Comparison of ENCODE assay signal across 8 cellular contexts in the genomic region with DNA sequence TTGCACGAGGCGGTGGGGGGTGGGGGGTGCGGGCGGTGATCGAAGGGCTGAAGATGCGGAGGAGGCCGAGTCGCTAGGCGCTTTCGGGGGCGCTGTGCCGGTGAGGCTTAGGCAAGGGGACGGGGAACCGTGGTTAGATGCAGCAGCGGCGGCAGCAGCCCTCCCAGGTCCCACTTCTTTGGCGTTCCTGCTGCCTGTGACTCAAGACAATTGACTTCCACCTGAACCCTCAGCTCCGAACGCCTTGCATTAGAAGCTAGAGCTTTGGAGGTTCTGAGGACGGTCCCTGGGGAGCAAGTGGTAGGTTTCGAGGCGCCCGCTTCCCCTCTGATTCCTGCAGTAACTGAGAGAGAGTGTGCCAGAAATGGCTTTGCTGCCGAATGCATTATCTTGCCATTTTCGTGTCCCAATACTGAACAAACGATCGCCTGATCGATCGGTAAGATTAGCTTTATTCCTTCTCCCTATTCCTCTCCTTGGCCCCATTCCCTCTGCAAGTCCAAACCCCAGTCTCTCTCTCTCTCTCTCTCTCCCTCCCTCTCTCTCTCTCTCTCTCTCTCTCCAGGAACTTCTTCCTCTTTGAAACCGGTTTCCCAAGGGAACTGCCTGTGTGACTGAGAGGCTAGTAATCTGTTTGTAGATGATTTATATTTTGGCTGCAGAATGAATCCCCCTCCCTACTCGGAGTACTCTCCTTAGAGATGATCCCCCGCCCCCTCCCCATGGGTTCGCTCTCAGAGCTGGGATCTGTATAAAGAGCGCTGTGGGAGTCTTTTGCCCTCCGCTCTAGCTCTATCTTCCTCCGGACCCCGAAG. TPM values are rescaled to one million over a fixed set of nuclear protein-coding genes. Genes with fewer than 3 reads are reported as not detected.
A peak's percentile ranks its signal among the peaks of the same experiment; 100 is the strongest.
DNase-seq lines count a peak whose midpoint lies in the region; ATAC-seq and TF ChIP-seq lines count a peak whose summit lies in the region.

No MANE protein-coding gene starts in this region.

- no peaks in the 10 kb centered on the region for H3K79me1 ChIP-seq in mesendoderm (ENCODE audit: low read length)

- H3K23ac ChIP-seq in mesendoderm (ENCODE audit: low read length) = no peak overlapping the region

- ATAC-seq in GM21619 (IDR thresholded peaks at IDR 0.05; ENCODE audit: unreplicated experiment) = no peak
- no peak for ATAC-seq in stimulated activated effector memory CD8-positive, alpha-beta T cell treated with anti-CD3 and anti-CD28 coated beads, Interleukin-12 subunit alpha, Interleukin-12 subunit beta, amount 100 ng/mL, for 72 hours

- no peak overlapping the region for H2AK5ac ChIP-seq in mesendoderm (ENCODE audit: low read length)

- DNase-seq in H4 (ENCODE audit: low spot score) = peak; percentile 8
- peak; percentile 12 for DNase-seq in NCI-H510A (lab: John Stamatoyannopoulos, UW)
- peak in 7 of 10 donors; percentile 40 to 69 (median 50) for DNase-seq in dorsolateral prefrontal cortex
- peak; percentile 77 for DNase-seq in mesendoderm
- no peak for DNase-seq in WERI-Rb-1
- no peak for DNase-seq in stimulated activated effector memory CD8-positive, alpha-beta T cell treated with anti-CD3 and anti-CD28 coated beads, Interleukin-12 subunit alpha, Interleukin-12 subunit beta, amount 100 ng/mL, for 72 hours (ENCODE audit: low spot score in 2 of 2)

- no peaks in the 10 kb centered on the region for H3K79me2 ChIP-seq in ACC112 (ENCODE audit: control insufficient read depth, insufficient read depth, low read length, unreplicated experiment)
- no peaks in the 10 kb centered on the region for H3K79me2 ChIP-seq in mesendoderm (ENCODE audit: control insufficient read depth, insufficient read depth, low read length)

- H2BK120ac ChIP-seq in mesendoderm (ENCODE audit: low read depth, low read length) = no peak overlapping the region

- H2AFZ ChIP-seq in ACC112 (ENCODE audit: low read length, unreplicated experiment) = no peak overlapping the region

- H3K4me1 ChIP-seq in ACC112 (ENCODE audit: control insufficient read depth, insufficient read depth, low read length, unreplicated experiment) (no peaks in the 10 kb centered on the region), mesendoderm (ENCODE audit: control insufficient read depth, low read depth, low read length) (peaks cover 5% of the 10 kb centered on the region)

- peaks cover 7% of the 10 kb centered on the region for H3K4me1 Mint-ChIP-seq in stimulated activated effector memory CD8-positive, alpha-beta T cell treated with anti-CD3 and anti-CD28 coated beads, Interleukin-12 subunit alpha, Interleukin-12 subunit beta, amount 100 ng/mL, for 72 hours

- H3K9me3 ChIP-seq in WERI-Rb-1 (ENCODE audit: severe bottlenecking) = no peaks in the 10 kb centered on the region

- H4K5ac ChIP-seq in mesendoderm (ENCODE audit: low read length) = no peak overlapping the region

- intact Hi-C loops in dorsolateral prefrontal cortex (cut with DNase I) = no loop called here

- H4K8ac ChIP-seq in mesendoderm (ENCODE audit: low read depth, low read length) = no peak overlapping the region

- H3K4me3 ChIP-seq in ACC112 (ENCODE audit: low read depth, low read length) = peak overlapping the region; percentile 22
- H3K4me3 ChIP-seq in dorsolateral prefrontal cortex = peak overlapping the region; percentile 37 to 77 (median 61)
- peak overlapping the region; percentile 69 for H3K4me3 ChIP-seq in mesendoderm (ENCODE audit: low read length)
- no peak overlapping the region for H3K4me3 ChIP-seq in WERI-Rb-1 (ENCODE audit: low read depth, low read length)

- no peaks in the 10 kb centered on the region for H3K36me3 Mint-ChIP-seq in stimulated activated effector memory CD8-positive, alpha-beta T cell treated with anti-CD3 and anti-CD28 coated beads, Interleukin-12 subunit alpha, Interleukin-12 subunit beta, amount 100 ng/mL, for 72 hours

- no peak overlapping the region for H2BK15ac ChIP-seq in mesendoderm (replicated peaks; ENCODE audit: low read depth)

- peak overlapping the region; percentile 83 for H3K56ac ChIP-seq in mesendoderm (ENCODE audit: low read length)

- WGBS in mesendoderm (ENCODE audit: extremely low coverage, insufficient coverage, low lambda C conversion rate) = no CpG with 5 or more reads among the region's 37 CpGs

- H3K27me3 ChIP-seq in ACC112 (ENCODE audit: insufficient read depth, low read length) = peaks cover 46% of the 10 kb centered on the region
- H3K27me3 ChIP-seq in dorsolateral prefrontal cortex = peaks cover 0 to 44% (median 5%) of the 10 kb centered on the region in 45 donors
- H3K27me3 ChIP-seq in mesendoderm (ENCODE audit: insufficient read depth, low read length, poor library complexity) = peaks cover 3% of the 10 kb centered on the region
- no peaks in the 10 kb centered on the region for H3K27me3 ChIP-seq in WERI-Rb-1 (ENCODE audit: insufficient read depth, low read depth, severe bottlenecking)

- H3K36me3 ChIP-seq in ACC112 (ENCODE audit: insufficient read depth, low read length) (no peaks in the 10 kb centered on the region), mesendoderm (ENCODE audit: control insufficient read depth, insufficient read depth, low read length) (no peaks in the 10 kb centered on the region), WERI-Rb-1 (no peaks in the 10 kb centered on the region)

- no peak overlapping the region for H3K4ac ChIP-seq in mesendoderm (ENCODE audit: low read depth, low read length)

- H3K27ac ChIP-seq in ACC112 (ENCODE audit: low read depth, low read length) (no peak overlapping the region), dorsolateral prefrontal cortex (peak overlapping the region in 58 of 59 donors; percentile 32 to 95 (median 82)), mesendoderm (ENCODE audit: low read depth, low read length) (no peak overlapping the region), WERI-Rb-1 (no peak overlapping the region)

- no peak overlapping the region for H2BK5ac ChIP-seq in mesendoderm (ENCODE audit: low read length)

- TF ChIP-seq CTCF in dorsolateral prefrontal cortex (IDR thresholded peaks at IDR 0.05 in 54 of 56, conservative IDR thresholded peaks at IDR 0.05 in 2 of 56; ENCODE audit: low read depth in 1 of 56, partially characterized antibody in 56 of 56) (peak in 4 of 56 donors; percentile 4 to 21 (median 16)), WERI-Rb-1 (IDR thresholded peaks at IDR 0.05; ENCODE audit: low read depth, low read length) (no peak)

- peak overlapping the region; percentile 28 for H3K18ac ChIP-seq in mesendoderm (ENCODE audit: low read length)

- peak overlapping the region; percentile 82 for H3K4me2 ChIP-seq in mesendoderm (ENCODE audit: low read length)

- H3K9ac ChIP-seq in mesendoderm (ENCODE audit: low read length) = peak overlapping the region; percentile 63

- H3K9me3 Mint-ChIP-seq in stimulated activated effector memory CD8-positive, alpha-beta T cell treated with anti-CD3 and anti-CD28 coated beads, Interleukin-12 subunit alpha, Interleukin-12 subunit beta, amount 100 ng/mL, for 72 hours = peaks cover 2% of the 10 kb centered on the region

- no peak overlapping the region for H3K4me3 Mint-ChIP-seq in stimulated activated effector memory CD8-positive, alpha-beta T cell treated with anti-CD3 and anti-CD28 coated beads, Interleukin-12 subunit alpha, Interleukin-12 subunit beta, amount 100 ng/mL, for 72 hours

- no peak overlapping the region for H3K27ac Mint-ChIP-seq in stimulated activated effector memory CD8-positive, alpha-beta T cell treated with anti-CD3 and anti-CD28 coated beads, Interleukin-12 subunit alpha, Interleukin-12 subunit beta, amount 100 ng/mL, for 72 hours

RNA-seq across cellular contexts. Expression of a gene that starts 0.7 kb away (rescaled TPM):
- 1.5 TPM in 2 replicates for total RNA-seq in H4 (2014; rRNA removed; shearing (Covaris generic))
- 10 to 100 TPM; 17.6 to 54.6 (median 36.1) TPM for total RNA-seq in dorsolateral prefrontal cortex
- not detected for polyA plus RNA-seq in mesendoderm (2013, experiment 1 of 2)
- polyA plus RNA-seq in mesendoderm (2013, experiment 2 of 2) = not detected

Comparison
In these comparisons a context has a peak if more than half of its experiments do, and no peak if none do; other contexts are left out.
1. H3K27ac ChIP-seq: peak in dorsolateral prefrontal cortex (58 of 59); none in ACC112 (single experiment), mesendoderm (single experiment) and WERI-Rb-1 (single experiment).
2. DNase-seq: peak in H4 (single experiment), NCI-H510A (single experiment), dorsolateral prefrontal cortex (7 of 10) and mesendoderm (single experiment); none in WERI-Rb-1 (single experiment) and stimulated activated effector memory CD8-positive, alpha-beta T cell treated with anti-CD3 and anti-CD28 coated beads, Interleukin-12 subunit alpha, Interleukin-12 subunit beta, amount 100 ng/mL, for 72 hours (0 of 2).